Comparison of ENCODE assay signal across 11 cellular contexts in genomic region chr3:139646505-139646904, GRCh38. TPM values are rescaled to one million over a fixed set of nuclear protein-coding genes. Genes with fewer than 3 reads are reported as not detected.
"Had no signal": no experiment of that assay in that cellular context is flagged by ENCODE, and none has a peak within 500 bp of the region (broad histone marks: within the 10 kb centered on the region; RNA-seq: fewer than 3 reads in every experiment).

No MANE protein-coding gene starts in this region.

- FAIRE-seq: HTR-8/SVneo had no signal

- H2AFZ ChIP-seq: GM23248 had no signal

- H3K4me3 ChIP-seq: GM23248, HAP-1 had no signal

- H3K36me3 ChIP-seq: HAP-1 had no signal

- DNase-seq: GM23248, GOT3, H7, HFFc6, Karpas-422, KBM-7 had no signal

- ATAC-seq: HCT116 had no signal

- H3K4me1 ChIP-seq: HAP-1 had no signal

- H3K4me2 ChIP-seq: KMS-11 had no signal

- H3K9ac ChIP-seq: GM23248, KMS-11 had no signal

- H3K9me3 ChIP-seq: HAP-1 had no signal

- H3K27ac ChIP-seq: GM23248, KMS-11 had no signal

RNA-seq across cellular contexts. Expression of gene NMNAT3, which starts 31.3 kb away (rescaled TPM):
- total RNA-seq: GM23248, H4 had no signal
- polyA plus RNA-seq: GM23248 had no signal
